Comparison of ENCODE assay signal across 8 cellular contexts in the genomic region with DNA sequence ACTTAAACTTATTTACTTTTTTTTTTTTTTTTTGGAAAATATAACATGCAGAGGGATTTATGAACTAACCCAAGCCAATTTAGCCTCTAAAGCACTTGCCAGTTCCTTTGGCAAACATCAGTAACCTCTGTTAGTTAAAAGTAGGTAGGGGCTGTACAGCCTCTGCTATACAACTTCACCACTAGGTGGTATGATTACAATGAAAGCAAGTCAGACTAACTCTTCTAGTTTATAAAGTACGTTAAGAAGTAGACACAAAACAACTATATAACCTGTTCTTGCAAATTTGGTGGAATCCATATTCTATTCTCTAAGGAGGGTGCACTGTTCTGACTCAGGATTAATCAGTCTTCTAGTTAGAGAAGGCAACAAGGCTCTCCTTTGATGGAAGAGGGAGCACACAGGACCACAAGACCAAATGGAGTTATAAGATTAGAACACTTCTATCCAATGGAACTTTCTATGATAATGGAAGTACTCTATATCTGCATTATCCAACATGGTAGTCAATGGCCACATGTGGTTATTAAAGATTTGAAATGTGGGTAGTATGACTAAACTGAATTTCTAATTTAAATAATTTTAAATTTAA. TPM values are rescaled to one million over a fixed set of nuclear protein-coding genes. Genes with fewer than 3 reads are reported as not detected.
DNase-seq lines count a peak whose midpoint lies in the region; ATAC-seq and TF ChIP-seq lines count a peak whose summit lies in the region.

No MANE protein-coding gene starts in this region.

- TF ChIP-seq POLR2A in transverse colon (IDR thresholded peaks at IDR 0.05) = no peak

- H3K27ac Mint-ChIP-seq in activated T-cell treated with anti-CD3 and anti-CD28 coated beads, Interleukin-2, amount 50 U/mL, for 72 hours = no peak overlapping the region

- H2AFZ ChIP-seq in GM23248 (no peak overlapping the region), hepatocyte (no peak overlapping the region)

- intact Hi-C loops in transverse colon (cut with DNase I; ENCODE audit: low total_unique reads) = no loop called here

- DNase-seq in activated T-cell treated with anti-CD3 and anti-CD28 coated beads, Interleukin-2, amount 50 U/mL, for 72 hours = no peak
- DNase-seq in activated T-cell treated with anti-CD3 and anti-CD28 coated beads, Interleukin-2, amount 50 U/mL, for 48 hours = no peak
- DNase-seq in GM23248 (peak; percentile 65), LHCN-M2 (ENCODE audit: low read depth) (peak; percentile 50), hepatocyte (ENCODE audit: low spot score) (peak; percentile 50), transverse colon (no peak), OCI-M2 (lab: John Stamatoyannopoulos, UW; ENCODE audit: unreplicated experiment) (no peak)

- no peaks in the 10 kb centered on the region for H3K4me1 Mint-ChIP-seq in activated T-cell treated with anti-CD3 and anti-CD28 coated beads, Interleukin-2, amount 50 U/mL, for 72 hours (ENCODE audit: low read depth)

- H3K4me1 ChIP-seq in GM23248 (ENCODE audit: insufficient read depth) = peaks cover 32% of the 10 kb centered on the region
- no peaks in the 10 kb centered on the region for H3K4me1 ChIP-seq in hepatocyte (ENCODE audit: insufficient read depth)
- H3K4me1 ChIP-seq in transverse colon = no peaks in the 10 kb centered on the region

- 0 to 8% methylated on average over 1 of the region's 1 CpG for WGBS in GM23248 (ENCODE audit: low coverage in 1 of 2, low lambda C conversion rate in 2 of 2, missing lambda C conversion rate in 2 of 2), 2 experiments
- 14% methylated on average over 1 of the region's 1 CpG for WGBS in hepatocyte (ENCODE audit: low lambda C conversion rate, missing lambda C conversion rate)
- WGBS in transverse colon (ENCODE audit: low coverage in 1 of 2), 2 donors = 15 to 33% methylated on average over 1 of the region's 1 CpG

- H3K27me3 ChIP-seq in GM23248 (replicated peaks; ENCODE audit: insufficient read depth) (no peaks in the 10 kb centered on the region), hepatocyte (no peaks in the 10 kb centered on the region), transverse colon (no peaks in the 10 kb centered on the region)

- in situ Hi-C loops in GM23248 (cut with MboI) (no loop called here), transverse colon (cut with MboI; ENCODE audit: low pct_ligation_motif_present in 1 of 4, low pct_unique_long_range_greater_than_20kb in 1 of 4, low sequenced_read_pairs in 3 of 4) (no loop called here)

- H3K4me3 ChIP-seq in GM23248 (no peak overlapping the region), WI38 (ENCODE audit: low read depth, low read length) (no peak overlapping the region), hepatocyte (no peak overlapping the region), transverse colon (no peak overlapping the region)

- TF ChIP-seq EP300 in transverse colon (IDR thresholded peaks at IDR 0.05; ENCODE audit: low read depth) = no peak

- no peak overlapping the region for H3K27ac ChIP-seq in GM23248
- no peak overlapping the region for H3K27ac ChIP-seq in hepatocyte
- H3K27ac ChIP-seq in transverse colon = no peak overlapping the region

- H3K4me2 ChIP-seq in GM23248 (ENCODE audit: unreplicated experiment) (no peak overlapping the region), hepatocyte (no peak overlapping the region)

- H3K4me3 Mint-ChIP-seq in activated T-cell treated with anti-CD3 and anti-CD28 coated beads, Interleukin-2, amount 50 U/mL, for 72 hours = no peak overlapping the region

- H3K9me3 ChIP-seq in GM23248 (ENCODE audit: low read depth) (no peaks in the 10 kb centered on the region), hepatocyte (ENCODE audit: low read depth) (no peaks in the 10 kb centered on the region), transverse colon (no peaks in the 10 kb centered on the region)

- peak; percentile 37; the same call in 1 of the 2 replicates for TF ChIP-seq CTCF in WI38 (IDR thresholded peaks at IDR 0.05; ENCODE audit: low read depth, low read length)
- peak; percentile 69 for TF ChIP-seq CTCF in hepatocyte (IDR thresholded peaks at IDR 0.05; ENCODE audit: poor library complexity)
- peak; percentile 23 to 62 (median 37) for TF ChIP-seq CTCF in transverse colon (IDR thresholded peaks at IDR 0.05)

- H3F3A ChIP-seq in GM23248 (ENCODE audit: insufficient read depth) = peaks cover 22% of the 10 kb centered on the region

- peaks cover 0 to 28% of the 10 kb centered on the region in 2 donors for H3K36me3 Mint-ChIP-seq in activated T-cell treated with anti-CD3 and anti-CD28 coated beads, Interleukin-2, amount 50 U/mL, for 72 hours (ENCODE audit: insufficient read depth in 2 of 2)

- no peak overlapping the region for H3K9ac ChIP-seq in GM23248

- H3K9me3 Mint-ChIP-seq in activated T-cell treated with anti-CD3 and anti-CD28 coated beads, Interleukin-2, amount 50 U/mL, for 72 hours = no peaks in the 10 kb centered on the region

- H4K20me1 ChIP-seq in GM23248 (ENCODE audit: insufficient read depth) = no peaks in the 10 kb centered on the region
- no peaks in the 10 kb centered on the region for H4K20me1 ChIP-seq in hepatocyte (ENCODE audit: insufficient read depth, poor library complexity, severe bottlenecking)

- peaks cover 61% of the 10 kb centered on the region for H3K36me3 ChIP-seq in GM23248 (ENCODE audit: low read depth)
- H3K36me3 ChIP-seq in hepatocyte (replicated peaks; ENCODE audit: insufficient read depth, low read depth) = peaks cover 11% of the 10 kb centered on the region
- H3K36me3 ChIP-seq in transverse colon = peaks cover 0 to 86% (median 28%) of the 10 kb centered on the region in 4 donors

- peaks cover 32% of the 10 kb centered on the region for H3K79me2 ChIP-seq in GM23248 (ENCODE audit: insufficient read depth)
- peaks cover 15% of the 10 kb centered on the region for H3K79me2 ChIP-seq in hepatocyte

- H3K9me2 ChIP-seq in GM23248 (ENCODE audit: insufficient read depth) = no peaks in the 10 kb centered on the region
- H3K9me2 ChIP-seq in hepatocyte (replicated peaks; ENCODE audit: insufficient read depth) = no peaks in the 10 kb centered on the region

- H3K27me3 Mint-ChIP-seq in activated T-cell treated with anti-CD3 and anti-CD28 coated beads, Interleukin-2, amount 50 U/mL, for 72 hours (ENCODE audit: low read depth) = no peaks in the 10 kb centered on the region

- peak; percentile 57 to 69 for ATAC-seq in activated T-cell treated with anti-CD3 and anti-CD28 coated beads, Interleukin-2, amount 50 U/mL, for 72 hours (replicated peaks in 1 of 2)

RNA-seq across cellular contexts. Expression of gene AIMP1, which starts 12.8 kb away (rescaled TPM):
- total RNA-seq in activated T-cell treated with anti-CD3 and anti-CD28 coated beads, Interleukin-2, amount 50 U/mL, for 72 hours = 10 to 100 TPM; 49.7 to 51.7 TPM
- total RNA-seq in GM23248 (2014; rRNA removed; shearing (Covaris generic)) = 45.5 and 45.9 TPM in 2 replicates
- 101 and 103 TPM in 2 replicates for polyA plus RNA-seq in GM23248 (2016; fragmentation: Nextera tagmentation; extraction: Ambion mirVana)
- total RNA-seq in LHCN-M2 (2014; rRNA removed) = 31.0 and 32.0 TPM in 2 replicates
- polyA plus RNA-seq in LHCN-M2 (2012) = 33.3 TPM
- total RNA-seq in hepatocyte = 28.3 and 33.7 TPM in 2 replicates
- 53.7 and 56.6 TPM in 2 replicates for polyA plus RNA-seq in hepatocyte
- total RNA-seq in transverse colon = 10 to 100 TPM in 2 of 4 donors, 1 to 10 TPM in 2; 4.9 to 24.1 (median 15.1) TPM

RNA-seq across cellular contexts. Expression of gene TBCK, which starts 13.1 kb away (rescaled TPM):
- total RNA-seq in activated T-cell treated with anti-CD3 and anti-CD28 coated beads, Interleukin-2, amount 50 U/mL, for 72 hours = 10 to 100 TPM; 49.0 to 51.9 TPM
- total RNA-seq in GM23248 (2014; rRNA removed; shearing (Covaris generic)) = 38.2 and 45.8 TPM in 2 replicates
- 29.2 and 35.2 TPM in 2 replicates for polyA plus RNA-seq in GM23248 (2016; fragmentation: Nextera tagmentation; extraction: Ambion mirVana)
- 30.1 and 35.6 TPM in 2 replicates for total RNA-seq in LHCN-M2 (2014; rRNA removed)
- 15.2 TPM for polyA plus RNA-seq in LHCN-M2 (2012)
- total RNA-seq in hepatocyte = 46.0 and 49.7 TPM in 2 replicates
- polyA plus RNA-seq in hepatocyte = 19.8 and 20.4 TPM in 2 replicates
- 10 to 100 TPM; 31.0 to 82.7 (median 51.4) TPM for total RNA-seq in transverse colon

RNA-seq across cellular contexts. Expression of gene GIMD1, which starts 39.5 kb away (rescaled TPM):
- not detected for total RNA-seq in activated T-cell treated with anti-CD3 and anti-CD28 coated beads, Interleukin-2, amount 50 U/mL, for 72 hours
- not detected in 2 replicates for total RNA-seq in GM23248 (2014; rRNA removed; shearing (Covaris generic))
- 0.32 TPM in 1 of 2 replicates, not detected in the other for polyA plus RNA-seq in GM23248 (2016; fragmentation: Nextera tagmentation; extraction: Ambion mirVana)
- total RNA-seq in LHCN-M2 (2014; rRNA removed) = not detected in 2 replicates
- 0.04 TPM for polyA plus RNA-seq in LHCN-M2 (2012)
- not detected in 2 replicates for total RNA-seq in hepatocyte
- not detected in 2 replicates for polyA plus RNA-seq in hepatocyte
- total RNA-seq in transverse colon = not detected

Comparison
In these comparisons a context has a peak if more than half of its experiments do, and no peak if none do; other contexts are left out.
1. DNase-seq: peak in GM23248 (single experiment), LHCN-M2 (single experiment) and hepatocyte (single experiment); none in activated T-cell treated with anti-CD3 and anti-CD28 coated beads, Interleukin-2, amount 50 U/mL, for 72 hours (0 of 2), activated T-cell treated with anti-CD3 and anti-CD28 coated beads, Interleukin-2, amount 50 U/mL, for 48 hours (0 of 2), transverse colon (single experiment) and OCI-M2 (single experiment).
2. Peak in every context shown above with its lines, with median percentiles within 50 percentile points of each other: CTCF ChIP-seq.